ENCODE assay signal across 13 cellular contexts in the genomic region with DNA sequence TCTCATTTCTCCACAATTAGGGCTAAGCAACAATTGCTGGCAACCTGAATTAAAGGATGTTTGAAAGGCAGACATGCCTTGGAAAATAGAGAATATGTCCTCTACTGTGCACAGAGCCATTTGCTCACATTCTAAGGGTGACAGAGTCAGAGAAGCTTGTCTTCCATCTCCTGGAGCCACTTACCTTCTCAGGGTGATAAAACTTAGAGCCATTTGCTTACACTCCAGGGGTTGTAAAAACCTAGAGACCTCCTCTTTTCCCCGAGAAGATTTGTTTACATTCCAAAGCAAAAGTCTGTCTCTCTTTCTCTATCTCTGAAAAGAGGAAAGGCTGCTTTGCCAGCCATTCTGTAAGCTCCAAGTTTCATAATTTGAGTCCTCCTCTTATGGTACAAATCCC.
"Had no signal": no experiment of that assay in that cellular context is flagged by ENCODE, and none has a peak within 500 bp of the region (broad histone marks: within the 10 kb centered on the region; RNA-seq: fewer than 3 reads in every experiment).

No MANE protein-coding gene starts in this region.

- H3K9ac ChIP-seq: parathyroid adenoma had no signal

- H3K9me3 ChIP-seq: prostate gland, right lobe of liver, suprapubic skin, thyroid gland had no signal

- H3K27me3 ChIP-seq: foreskin keratinocyte, right lobe of liver, suprapubic skin, thyroid gland had no signal

- DNase-seq: effector memory CD8-positive, alpha-beta T cell; foreskin keratinocyte; kidney glomerular epithelial cell; natural killer cell; right lobe of liver; stimulated activated CD4-positive, alpha-beta T cell treated with anti-CD3 and anti-CD28 coated beads, Interleukin-4, amount 100 ng/mL, for 1 hour; stimulated activated CD8-positive, alpha-beta memory T cell treated with anti-CD3 and anti-CD28 coated beads, Interleukin-4, amount 100 ng/mL, for 48 hours; stimulated activated naive CD8-positive, alpha-beta T cell treated with anti-CD3 and anti-CD28 coated beads, Interleukin-15, Interleukin-2, amounts not matched to agents 100 U/mL and 50 U/mL, for 24 hours; thyroid gland had no signal

- H3K79me2 ChIP-seq: parathyroid adenoma had no signal

- H3K4me1 ChIP-seq: parathyroid adenoma, prostate gland, right lobe of liver, suprapubic skin, thyroid gland had no signal

- H2AFZ ChIP-seq: parathyroid adenoma had no signal

- H3K27ac ChIP-seq: foreskin keratinocyte, parathyroid adenoma, prostate gland, right lobe of liver, suprapubic skin, thyroid gland had no signal

- H3K4me3 ChIP-seq: prostate gland, right lobe of liver, suprapubic skin, thyroid gland had no signal

- ATAC-seq: effector memory CD8-positive, alpha-beta T cell; foreskin keratinocyte; natural killer cell; right lobe of liver; stimulated activated effector memory CD8-positive, alpha-beta T cell treated with anti-CD3 and anti-CD28 coated beads, Interleukin-12 subunit alpha, Interleukin-12 subunit beta, amount 100 ng/mL, for 72 hours; stimulated activated naive CD8-positive, alpha-beta T cell treated with anti-CD3 and anti-CD28 coated beads, Interleukin-15, Interleukin-2, amounts not matched to agents 100 U/mL and 50 U/mL, for 24 hours had no signal

- H3K36me3 ChIP-seq: prostate gland, right lobe of liver, suprapubic skin, thyroid gland had no signal
